In the genomic region with DNA sequence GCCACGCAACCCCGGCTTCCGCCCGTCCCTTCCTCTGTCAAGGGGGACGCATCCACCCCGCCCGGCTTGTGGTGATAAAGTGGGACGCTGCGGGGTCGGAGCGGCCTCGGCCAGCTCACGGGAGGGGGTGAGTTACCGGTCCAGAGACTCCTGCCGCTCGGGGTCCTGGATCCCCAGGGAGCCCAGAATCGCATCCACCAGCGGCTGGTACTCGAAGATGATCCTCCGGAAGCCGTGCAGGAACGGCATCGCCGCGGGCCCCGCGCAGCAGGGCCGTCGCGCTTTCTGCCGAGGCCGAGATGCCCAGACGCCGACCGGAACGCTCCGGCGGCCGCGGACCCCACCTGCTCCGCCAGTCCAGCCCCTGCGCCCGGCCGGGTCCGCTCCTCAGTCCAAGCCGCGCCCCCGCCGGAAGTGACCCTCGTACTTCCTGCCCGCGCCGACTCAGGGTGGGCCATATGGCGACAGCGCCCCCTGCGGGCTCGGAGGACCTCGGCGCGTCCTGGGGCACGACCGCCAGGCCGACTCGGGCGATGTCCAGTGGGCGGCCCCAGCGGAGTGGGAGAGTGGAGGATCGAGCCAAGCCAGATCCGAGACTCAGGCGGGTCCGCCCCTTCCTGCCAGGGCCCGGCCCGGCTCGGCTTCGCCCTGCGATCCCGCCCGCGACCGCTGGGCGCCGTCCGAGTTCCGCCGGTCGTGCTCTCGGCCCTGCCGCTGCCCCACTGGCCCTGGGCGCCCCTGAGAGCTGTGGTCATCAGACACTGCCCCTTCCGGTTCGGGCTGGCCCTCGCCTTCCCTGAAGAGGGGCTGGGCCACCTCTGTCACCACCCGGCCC, we compare ENCODE assay signal across 8 cellular contexts. TPM values are rescaled to one million over a fixed set of nuclear protein-coding genes. Genes with fewer than 3 reads are reported as not detected.
DNase-seq lines count a peak whose midpoint lies in the region; ATAC-seq and TF ChIP-seq lines count a peak whose summit lies in the region.

A gene with protein sequence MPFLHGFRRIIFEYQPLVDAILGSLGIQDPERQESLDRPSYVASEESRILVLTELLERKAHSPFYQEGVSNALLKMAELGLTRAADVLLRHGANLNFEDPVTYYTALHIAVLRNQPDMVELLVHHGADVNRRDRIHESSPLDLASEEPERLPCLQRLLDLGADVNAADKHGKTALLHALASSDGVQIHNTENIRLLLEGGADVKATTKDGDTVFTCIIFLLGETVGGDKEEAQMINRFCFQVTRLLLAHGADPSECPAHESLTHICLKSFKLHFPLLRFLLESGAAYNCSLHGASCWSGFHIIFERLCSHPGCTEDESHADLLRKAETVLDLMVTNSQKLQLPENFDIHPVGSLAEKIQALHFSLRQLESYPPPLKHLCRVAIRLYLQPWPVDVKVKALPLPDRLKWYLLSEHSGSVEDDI (minus strand): TSS at position 401 of the 835 bp plus-strand sequence. CDS start 152 bp downstream, at position 249.

- POLR2A ChIA-PET in RWPE1 (lab: Yijun Ruan, JAX; ENCODE audit: low non-redundant PET) = interaction anchor here (1.2 kb wide), 1 partner anchor 60 kb away, joined by 5 read pairs; no protein-coding TSS in a partner anchor

- H3K36me3 Mint-ChIP-seq in activated T-helper 2 cell treated with anti-CD3 and anti-CD28 coated beads, Interferon-gamma antibody, Interleukin-2, Interleukin-4, amounts not matched to agents 10 μg/mL and 5 μg/mL and 100 μg/mL, durations not matched to agents 14 hours and 24 hours and 36 hours (ENCODE audit: low read depth) = peaks cover 16% of the 10 kb centered on the region
- peaks cover 10% of the 10 kb centered on the region for H3K36me3 Mint-ChIP-seq in nephron (ENCODE audit: low read depth)
- peaks cover 13% of the 10 kb centered on the region for H3K36me3 Mint-ChIP-seq in stimulated activated naive CD8-positive, alpha-beta T cell treated with anti-CD3 and anti-CD28 coated beads, Interleukin-15, Interleukin-2, amounts not matched to agents 100 ng/mL and 50 ng/mL, for 24 hours (ENCODE audit: low read depth)

- H3K9me2 ChIP-seq in Karpas-422 (replicated peaks; ENCODE audit: insufficient read depth, low read length) = no peaks in the 10 kb centered on the region

- peaks cover 30% of the 10 kb centered on the region for H4K20me1 ChIP-seq in Karpas-422 (ENCODE audit: insufficient read depth, low read depth, low read length)

- H3K4me3 ChIP-seq in Karpas-422 (ENCODE audit: low read length) (peak within 1 kb of the TSS; percentile 93), fibroblast of pulmonary artery (replicated peaks; ENCODE audit: low read depth, low read length) (peak within 1 kb of the TSS; percentile 90)

- peaks cover 28% of the 10 kb centered on the region for H3K79me2 ChIP-seq in Karpas-422 (ENCODE audit: low read length)

- peak; percentile 100 for TF ChIP-seq CTCF in RWPE1 (conservative IDR thresholded peaks at IDR 0.05; ENCODE audit: low read depth)
- peak; percentile 53 for TF ChIP-seq CTCF in fibroblast of pulmonary artery (IDR thresholded peaks at IDR 0.05; ENCODE audit: low read length, missing control alignments)
- TF ChIP-seq CTCF in nephron (IDR thresholded peaks at IDR 0.05; ENCODE audit: unreplicated experiment in 3 of 3) = peak; percentile 100

- H3K36me3 ChIP-seq in Karpas-422 (ENCODE audit: insufficient read depth, low read length) = peaks cover 5% of the 10 kb centered on the region

- H3K4me1 ChIP-seq in Karpas-422 (ENCODE audit: low read length) = peaks cover 26% of the 10 kb centered on the region

- H3K27me3 Mint-ChIP-seq in activated T-helper 2 cell treated with anti-CD3 and anti-CD28 coated beads, Interferon-gamma antibody, Interleukin-2, Interleukin-4, amounts not matched to agents 10 μg/mL and 5 μg/mL and 100 μg/mL, durations not matched to agents 14 hours and 24 hours and 36 hours (ENCODE audit: low read depth) = no peaks in the 10 kb centered on the region
- H3K27me3 Mint-ChIP-seq in nephron (ENCODE audit: low read depth) = peaks cover 5% of the 10 kb centered on the region
- H3K27me3 Mint-ChIP-seq in stimulated activated naive CD8-positive, alpha-beta T cell treated with anti-CD3 and anti-CD28 coated beads, Interleukin-15, Interleukin-2, amounts not matched to agents 100 ng/mL and 50 ng/mL, for 24 hours = no peaks in the 10 kb centered on the region

- no peaks in the 10 kb centered on the region for H3K9me3 ChIP-seq in Karpas-422 (ENCODE audit: low read length)

- CTCF ChIA-PET in RWPE1 (lab: Yijun Ruan, JAX) = interaction anchor here (0.5 to 5.2 kb wide), 30 partner anchors 11 to 554 kb away, joined by 3 to 33 read pairs (median 4); a partner anchor contains a TSS

- peak; percentile 87 for ATAC-seq in GM21786 (IDR thresholded peaks at IDR 0.05; ENCODE audit: unreplicated experiment)

- no peaks in the 10 kb centered on the region for H3K27me3 ChIP-seq in Karpas-422 (ENCODE audit: low read length)

- no peaks in the 10 kb centered on the region for H3K9me3 Mint-ChIP-seq in activated T-helper 2 cell treated with anti-CD3 and anti-CD28 coated beads, Interferon-gamma antibody, Interleukin-2, Interleukin-4, amounts not matched to agents 10 μg/mL and 5 μg/mL and 100 μg/mL, durations not matched to agents 14 hours and 24 hours and 36 hours
- no peaks in the 10 kb centered on the region for H3K9me3 Mint-ChIP-seq in nephron
- H3K9me3 Mint-ChIP-seq in stimulated activated naive CD8-positive, alpha-beta T cell treated with anti-CD3 and anti-CD28 coated beads, Interleukin-15, Interleukin-2, amounts not matched to agents 100 ng/mL and 50 ng/mL, for 24 hours = no peaks in the 10 kb centered on the region

- H2AFZ ChIP-seq in Karpas-422 (ENCODE audit: low read length) = peak within 1 kb of the TSS; percentile 79

- H3K27ac ChIP-seq in Karpas-422 (ENCODE audit: low read length) = no peak within 1 kb of the TSS
- peak within 1 kb of the TSS; percentile 82 for H3K27ac ChIP-seq in RWPE1

- peak within 1 kb of the TSS; percentile 77 for H3K4me2 ChIP-seq in Karpas-422 (ENCODE audit: low read depth, low read length, poor library complexity, severe bottlenecking)

- H3K27ac Mint-ChIP-seq in activated T-helper 2 cell treated with anti-CD3 and anti-CD28 coated beads, Interferon-gamma antibody, Interleukin-2, Interleukin-4, amounts not matched to agents 10 μg/mL and 5 μg/mL and 100 μg/mL, durations not matched to agents 14 hours and 24 hours and 36 hours = peak within 1 kb of the TSS; percentile 82
- peak within 1 kb of the TSS in 2 of 3 experiments; percentile 78 to 87 for H3K27ac Mint-ChIP-seq in nephron
- H3K27ac Mint-ChIP-seq in stimulated activated naive CD8-positive, alpha-beta T cell treated with anti-CD3 and anti-CD28 coated beads, Interleukin-15, Interleukin-2, amounts not matched to agents 100 ng/mL and 50 ng/mL, for 24 hours = peak within 1 kb of the TSS; percentile 75

- H3K9ac ChIP-seq in Karpas-422 (ENCODE audit: low read length) = peak within 1 kb of the TSS; percentile 95

- intact Hi-C loops in activated T-helper 2 cell treated with anti-CD3 and anti-CD28 coated beads, Interferon-gamma antibody, Interleukin-2, Interleukin-4, amounts not matched to agents 10 μg/mL and 5 μg/mL and 100 μg/mL, durations not matched to agents 14 hours and 24 hours and 36 hours (cut with micrococcal nuclease) = loop anchor here (1.0 to 5.0 kb wide), 4 partner anchors 16 to 141 kb away; a partner anchor contains a TSS

- H3K4me3 Mint-ChIP-seq in activated T-helper 2 cell treated with anti-CD3 and anti-CD28 coated beads, Interferon-gamma antibody, Interleukin-2, Interleukin-4, amounts not matched to agents 10 μg/mL and 5 μg/mL and 100 μg/mL, durations not matched to agents 14 hours and 24 hours and 36 hours (ENCODE audit: low read depth) = peak within 1 kb of the TSS; percentile 87
- peak within 1 kb of the TSS; percentile 81 to 87 (median 87) for H3K4me3 Mint-ChIP-seq in nephron
- H3K4me3 Mint-ChIP-seq in stimulated activated naive CD8-positive, alpha-beta T cell treated with anti-CD3 and anti-CD28 coated beads, Interleukin-15, Interleukin-2, amounts not matched to agents 100 ng/mL and 50 ng/mL, for 24 hours = peak within 1 kb of the TSS; percentile 89

- peaks cover 14% of the 10 kb centered on the region for H3K4me1 Mint-ChIP-seq in activated T-helper 2 cell treated with anti-CD3 and anti-CD28 coated beads, Interferon-gamma antibody, Interleukin-2, Interleukin-4, amounts not matched to agents 10 μg/mL and 5 μg/mL and 100 μg/mL, durations not matched to agents 14 hours and 24 hours and 36 hours (ENCODE audit: low read depth)
- H3K4me1 Mint-ChIP-seq in nephron = peaks cover 23% of the 10 kb centered on the region
- peaks cover 17% of the 10 kb centered on the region for H3K4me1 Mint-ChIP-seq in stimulated activated naive CD8-positive, alpha-beta T cell treated with anti-CD3 and anti-CD28 coated beads, Interleukin-15, Interleukin-2, amounts not matched to agents 100 ng/mL and 50 ng/mL, for 24 hours (ENCODE audit: low read depth)

- DNase-seq in EH (ENCODE audit: low read depth) (peak; percentile 97), Karpas-422 (peak; percentile 98), RWPE1 (ENCODE audit: low spot score) (peak; percentile 99), fibroblast of pulmonary artery (ENCODE audit: low read depth) (peak; percentile 98)
- DNase-seq in activated T-helper 2 cell treated with anti-CD3 and anti-CD28 coated beads, Interferon-gamma antibody, Interleukin-2, Interleukin-4, amounts not matched to agents 10 μg/mL and 5 μg/mL and 100 μg/mL, durations not matched to agents 14 hours and 24 hours and 36 hours (ENCODE audit: low spot score) = peak; percentile 93

RNA-seq across cellular contexts. Expression of the gene that starts here (rescaled TPM):
- 10.6 and 16.3 TPM in 2 replicates for total RNA-seq in Karpas-422 (2014; rRNA removed; shearing (Covaris generic); ENCODE audit: low replicate concordance)
- 21.4 and 22.1 TPM in 2 replicates for total RNA-seq in activated T-helper 2 cell treated with anti-CD3 and anti-CD28 coated beads, Interferon-gamma antibody, Interleukin-2, Interleukin-4, amounts not matched to agents 10 μg/mL and 5 μg/mL and 100 μg/mL, durations not matched to agents 14 hours and 24 hours and 36 hours
